23 cellular contexts compared by ENCODE assay signal in genomic region chr18:22322251-22322691, GRCh38.
DNase-seq lines count a peak whose midpoint lies in the region; ATAC-seq and TF ChIP-seq lines count a peak whose summit lies in the region.
"Had no signal": no experiment of that assay in that cellular context is flagged by ENCODE, and none has a peak within 500 bp of the region (broad histone marks: within the 10 kb centered on the region; RNA-seq: fewer than 3 reads in every experiment).

No MANE protein-coding gene starts in this region.

- H3K4me3 Mint-ChIP-seq in CD14-positive monocyte: no peak overlapping the region
- H3K4me3 Mint-ChIP-seq: activated T-cell treated with anti-CD3 and anti-CD28 coated beads, Interleukin-2, amount 50 U/mL, for 4 hours; GM23338; naive thymus-derived CD4-positive, alpha-beta T cell had no signal

- H3K36me3 ChIP-seq in adrenal gland (replicated peaks in 1 of 2): no peaks in the 10 kb centered on the region
- no peaks in the 10 kb centered on the region for H3K36me3 ChIP-seq in mucosa of descending colon (ENCODE audit: low read depth)
- H3K36me3 ChIP-seq: SJSA1 had no signal

- peaks cover 25 to 54% of the 10 kb centered on the region in 2 donors for H3K4me1 ChIP-seq in adrenal gland (replicated peaks in 1 of 2)
- no peaks in the 10 kb centered on the region for H3K4me1 ChIP-seq in mucosa of descending colon (ENCODE audit: low read depth)
- H3K4me1 ChIP-seq: parathyroid adenoma had no signal

- 24 to 46% (median 29%) methylated on average over 7 of the region's 7 CpGs for WGBS in adrenal gland, 4 donors

- no peaks in the 10 kb centered on the region for H3K36me3 Mint-ChIP-seq in CD14-positive monocyte
- H3K36me3 Mint-ChIP-seq: naive thymus-derived CD4-positive, alpha-beta T cell had no signal

- DNase-seq in CD14-positive monocyte (ENCODE audit: low spot score): peak; percentile 60
- peak; percentile 80 to 95 (median 88) for DNase-seq in adrenal gland
- DNase-seq in left cardiac atrium: peak; percentile 68
- peak; percentile 31 for DNase-seq in mucosa of gallbladder (ENCODE audit: low spot score)
- no peak for DNase-seq in mucosa of descending colon
- DNase-seq: activated naive CD4-positive, alpha-beta T cell treated with anti-CD3 and anti-CD28 coated beads, Interleukin-2, amount 50 U/mL, for 16 hours; activated T-cell treated with anti-CD3 and anti-CD28 coated beads, Interleukin-2, amount 50 U/mL, for 4 hours; cortex of kidney; foreskin melanocyte; Kasumi-1; naive thymus-derived CD4-positive, alpha-beta T cell; NCI-H2171 treated with DMSO at 0.1 percent for 48 hours; NCI-H69; PC-9; stimulated activated CD4-positive, alpha-beta T cell treated with anti-CD3 and anti-CD28 coated beads, Interleukin-4, amount 100 ng/mL, for 4 hours; T-helper 9 cell had no signal

- peak overlapping the region in 6 of 7 donors; percentile 80 to 95 (median 90) for H3K27ac Mint-ChIP-seq in CD14-positive monocyte
- H3K27ac Mint-ChIP-seq: GM23338; naive thymus-derived CD4-positive, alpha-beta T cell had no signal

- peaks cover 0 to 4% (median 0%) of the 10 kb centered on the region in 7 donors for H3K9me3 Mint-ChIP-seq in CD14-positive monocyte
- H3K9me3 Mint-ChIP-seq: activated T-cell treated with anti-CD3 and anti-CD28 coated beads, Interleukin-2, amount 50 U/mL, for 4 hours; GM23338 had no signal

- H3K9me3 ChIP-seq in adrenal gland (replicated peaks in 1 of 3): no peaks in the 10 kb centered on the region
- H3K9me3 ChIP-seq in mucosa of descending colon: no peaks in the 10 kb centered on the region
- H3K9me3 ChIP-seq: SJSA1 had no signal

- ATAC-seq in left cardiac atrium: peak; percentile 21 to 26
- no peak for ATAC-seq in HG03439 (IDR thresholded peaks at IDR 0.05; ENCODE audit: unreplicated experiment)
- no peak for ATAC-seq in GM21515 (IDR thresholded peaks at IDR 0.05; ENCODE audit: unreplicated experiment)
- no peak for ATAC-seq in mucosa of descending colon
- no peak for ATAC-seq in HG02840 (IDR thresholded peaks at IDR 0.05; ENCODE audit: low FRiP score, unreplicated experiment)
- ATAC-seq: activated T-cell treated with anti-CD3 and anti-CD28 coated beads, Interleukin-2, amount 50 U/mL, for 4 hours; GM23338; naive thymus-derived CD4-positive, alpha-beta T cell had no signal

- H3K4me1 Mint-ChIP-seq in CD14-positive monocyte: peaks cover 31% of the 10 kb centered on the region

- TF ChIP-seq CTCF in CD14-positive monocyte (IDR thresholded peaks at IDR 0.05) (no peak), adrenal gland (IDR thresholded peaks at IDR 0.05) (no peak), mucosa of descending colon (IDR thresholded peaks at IDR 0.05) (no peak)

- H3K4me3 ChIP-seq in adrenal gland (no peak overlapping the region), mucosa of descending colon (no peak overlapping the region)
- H3K4me3 ChIP-seq: GM23338, PC-9, SJSA1, skin epidermis had no signal

- peak overlapping the region; percentile 85 to 95 (median 90) for H3K27ac ChIP-seq in adrenal gland
- H3K27ac ChIP-seq: parathyroid adenoma, PC-9, SJSA1, skin epidermis had no signal

- TF ChIP-seq POLR2A in adrenal gland (IDR thresholded peaks at IDR 0.05): no peak

- peaks cover 2 to 12% (median 7%) of the 10 kb centered on the region in 3 donors for H3K27me3 Mint-ChIP-seq in CD14-positive monocyte (ENCODE audit: low read depth in 3 of 3)

- H3K27me3 ChIP-seq in adrenal gland: no peaks in the 10 kb centered on the region
- H3K27me3 ChIP-seq: SJSA1 had no signal

- intact Hi-C loops in CD14-positive monocyte (cut with micrococcal nuclease) (loop anchor here in 1 of 2 donors (5.0 kb wide), 1 partner anchor 45 kb away; no protein-coding TSS in a partner anchor), adrenal gland (cut with DNase I) (no loop called here), left cardiac atrium (cut with DNase I) (no loop called here), mucosa of descending colon (cut with DNase I, micrococcal nuclease) (no loop called here)

Comparison
In these comparisons a context has a peak if more than half of its experiments do, and no peak if none do; other contexts are left out.
1. DNase-seq: peak in CD14-positive monocyte (single experiment), adrenal gland (7 of 7), left cardiac atrium (single experiment) and mucosa of gallbladder (single experiment); none in mucosa of descending colon (0 of 3).
2. ATAC-seq: peak in left cardiac atrium (2 of 2); none in HG03439 (single experiment), GM21515 (single experiment), mucosa of descending colon (single experiment) and HG02840 (single experiment).